Comparison of ENCODE assay signal across 8 cellular contexts in genomic region chr13:27270594-27271520, GRCh38. TPM values are rescaled to one million over a fixed set of nuclear protein-coding genes. Genes with fewer than 3 reads are reported as not detected.
DNase-seq lines count a peak whose midpoint lies in the region; ATAC-seq and TF ChIP-seq lines count a peak whose summit lies in the region.

RASL11A (plus strand) TSS chr13:27270830; CDS start chr13:27270945, 115 bp downstream.

- TF ChIP-seq POLR2A in GM19193 (IDR thresholded peaks at IDR 0.05; ENCODE audit: extremely low read depth, insufficient read depth, insufficient read length) = peak; percentile 59

- peaks cover 16 to 36% (median 27%) of the 10 kb centered on the region in 3 donors for H3K27me3 Mint-ChIP-seq in CD14-positive monocyte (ENCODE audit: low read depth in 3 of 3)

- DNase-seq in CD14-positive monocyte (ENCODE audit: low spot score) = peak; percentile 55
- DNase-seq in NOMO-1 treated with DMSO at 0.1 percent for 48 hours (lab: John Stamatoyannopoulos, UW; ENCODE audit: unreplicated experiment) = peak; percentile 80
- DNase-seq in activated T-cell treated with anti-CD3 and anti-CD28 coated beads for 4 hours = peak; percentile 71
- peak; percentile 67 for DNase-seq in epidermal melanocyte (ENCODE audit: insufficient read length, low spot score)
- peak; percentile 33 to 49 for DNase-seq in stimulated activated CD8-positive, alpha-beta memory T cell treated with anti-CD3 and anti-CD28 coated beads, Interleukin-4, amount 100 ng/mL, for 1 hour (ENCODE audit: low read depth in 2 of 2, low spot score in 1 of 2)

- H3K27ac Mint-ChIP-seq in CD14-positive monocyte = peak within 1 kb of the TSS; percentile 28 to 93 (median 66)

- peaks cover 39% of the 10 kb centered on the region for H3K4me1 Mint-ChIP-seq in CD14-positive monocyte

- peaks cover 0 to 2% of the 10 kb centered on the region in 2 donors for H3K36me3 Mint-ChIP-seq in CD14-positive monocyte

- peak within 1 kb of the TSS; percentile 79 for H3K4me3 ChIP-seq in mononuclear cell (ENCODE audit: low read length)

- ATAC-seq in HG03378 (IDR thresholded peaks at IDR 0.05; ENCODE audit: unreplicated experiment) = peak; percentile 57

- peaks cover 36% of the 10 kb centered on the region for H3K4me1 ChIP-seq in mononuclear cell (ENCODE audit: insufficient read depth, low read length)

- peak; percentile 100 for TF ChIP-seq CTCF in CD14-positive monocyte (IDR thresholded peaks at IDR 0.05)

- intact Hi-C loops in CD14-positive monocyte (cut with micrococcal nuclease) = loop anchor here in 1 of 2 donors (5.0 kb wide), 1 partner anchor 104 kb away; no protein-coding TSS in a partner anchor

- peaks cover 10% of the 10 kb centered on the region for H3K27me3 ChIP-seq in mononuclear cell (ENCODE audit: insufficient read depth, low read length)

- no peaks in the 10 kb centered on the region for H3K9me3 ChIP-seq in mononuclear cell (ENCODE audit: low read depth, low read length)

- peak within 1 kb of the TSS; percentile 90 to 95 for H3K4me3 Mint-ChIP-seq in CD14-positive monocyte

- H3K9me3 Mint-ChIP-seq in CD14-positive monocyte = peaks cover 0 to 3% (median 0%) of the 10 kb centered on the region in 7 donors

RNA-seq across cellular contexts. Expression of gene RASL11A, which starts in this region (rescaled TPM):
- polyA plus RNA-seq in CD14-positive monocyte = 1 to 10 TPM; 1.0 to 6.8 TPM
- 2.7 TPM for total RNA-seq in mononuclear cell

Comparison
In these comparisons a context has a peak if more than half of its experiments do, and no peak if none do; other contexts are left out.
1. Peak in every context shown above with its lines: DNase-seq, ATAC-seq and H3K4me3 ChIP-seq.